Comparison of ENCODE assay signal across 30 cellular contexts in genomic region chr1:188557052-188557451, GRCh38.
"Had no signal": no experiment of that assay in that cellular context is flagged by ENCODE, and none has a peak within 500 bp of the region (broad histone marks: within the 10 kb centered on the region; RNA-seq: fewer than 3 reads in every experiment).

No MANE protein-coding gene starts in this region.

- H3K27me3 ChIP-seq: ascending aorta, cardiac muscle cell, colonic mucosa had no signal

- H3K27ac ChIP-seq: ascending aorta, cardiac muscle cell, colonic mucosa, VCaP had no signal

- H3K4me1 ChIP-seq: ascending aorta, colonic mucosa had no signal

- DNase-seq: activated B cell treated with CpG ODN at 0.5 μM for 24 hours; activated CD4-positive, alpha-beta memory T cell treated with anti-CD3 and anti-CD28 coated beads for 36 hours; activated CD4-positive, alpha-beta T cell treated with anti-CD3 and anti-CD28 coated beads for 4 hours; activated CD4-positive, alpha-beta T cell treated with anti-CD3 and anti-CD28 coated beads, Interleukin-2, amount 10 ng/mL, durations not matched to agents 24 days and 14 days; activated CD4-positive, alpha-beta T cell treated with anti-CD3 and anti-CD28 coated beads, Interleukin-2, amount 50 U/mL, for 1 hour; activated CD4-positive, alpha-beta T cell treated with anti-CD3 and anti-CD28 coated beads, Interleukin-2, amount 50 U/mL, for 4 hours; activated CD4-positive, CD25-positive, alpha-beta regulatory T cell treated with anti-CD3 and anti-CD28 coated beads, Interleukin-2, amount 50 U/mL, for 72 hours; activated CD8-positive, alpha-beta memory T cell treated with anti-CD3 and anti-CD28 coated beads for 24 hours; activated CD8-positive, alpha-beta memory T cell treated with anti-CD3 and anti-CD28 coated beads, Interleukin-2, amount 10 ng/mL, durations not matched to agents 7 days and 5 days; activated CD8-positive, alpha-beta memory T cell treated with anti-CD3 and anti-CD28 coated beads, Interleukin-2, amount 50 U/mL, for 48 hours; activated CD8-positive, alpha-beta T cell treated with anti-CD3 and anti-CD28 coated beads for 36 hours; activated effector memory CD4-positive, alpha-beta T cell treated with Interleukin-2 at 50 U/mL for 16 hours; activated gamma-delta T cell; activated naive CD4-positive, alpha-beta T cell treated with anti-CD3 and anti-CD28 coated beads, Interleukin-2, amount 10 ng/mL, durations not matched to agents 7 days and 5 days; activated naive CD4-positive, alpha-beta T cell treated with Interleukin-2 at 50 U/mL for 16 hours; activated naive CD8-positive, alpha-beta T cell treated with anti-CD3 and anti-CD28 coated beads, Interleukin-2, amount 10 ng/mL, durations not matched to agents 7 days and 5 days; activated naive CD8-positive, alpha-beta T cell treated with anti-CD3 and anti-CD28 coated beads, Interleukin-2, amount 50 U/mL, for 24 hours; activated T-cell treated with anti-CD3 and anti-CD28 coated beads, Interleukin-2, amount 50 U/mL, for 24 hours; activated T-cell treated with anti-CD3 and anti-CD28 coated beads, Interleukin-2, amount 50 U/mL, for 48 hours; amygdala; anterior cingulate cortex; caudate nucleus; cerebellar nuclear complex; colonic mucosa; T-helper 2 cell; T-helper 9 cell had no signal

- FAIRE-seq: bronchial epithelial cell had no signal

- H3K36me3 ChIP-seq: ascending aorta, cardiac muscle cell, colonic mucosa had no signal

- H3K9me3 ChIP-seq: ascending aorta, colonic mucosa had no signal

- ATAC-seq: activated CD8-positive, alpha-beta memory T cell treated with anti-CD3 and anti-CD28 coated beads, Interleukin-2, amount 10 ng/mL, durations not matched to agents 7 days and 5 days; activated CD8-positive, alpha-beta T cell treated with anti-CD3 and anti-CD28 coated beads for 36 hours; activated naive CD8-positive, alpha-beta T cell treated with anti-CD3 and anti-CD28 coated beads, Interleukin-2, amount 50 U/mL, for 24 hours had no signal

- H3K4me3 ChIP-seq: ascending aorta, cardiac muscle cell, colonic mucosa had no signal
